In genomic region chr20:13317439-13317838, GRCh38 we compare ENCODE assay signal across 39 cellular contexts.
"Had no signal": no experiment of that assay in that cellular context is flagged by ENCODE, and none has a peak within 500 bp of the region (broad histone marks: within the 10 kb centered on the region; RNA-seq: fewer than 3 reads in every experiment).

No MANE protein-coding gene starts in this region.

- DNase-seq: activated effector memory CD4-positive, alpha-beta T cell treated with anti-CD3 and anti-CD28 coated beads, Interleukin-2, amount 50 U/mL, for 16 hours; activated effector memory CD4-positive, alpha-beta T cell treated with Interleukin-2 at 50 U/mL for 16 hours; activated gamma-delta T cell; activated gamma-delta T cell treated with Interleukin-2 at 50 U/mL for 16 hours; activated naive CD4-positive, alpha-beta T cell; activated naive CD4-positive, alpha-beta T cell treated with anti-CD3 and anti-CD28 coated beads for 36 hours; activated naive CD4-positive, alpha-beta T cell treated with anti-CD3 and anti-CD28 coated beads, Interleukin-2, amount 10 ng/mL, durations not matched to agents 7 days and 5 days; activated naive CD4-positive, alpha-beta T cell treated with anti-CD3 and anti-CD28 coated beads, Interleukin-2, amount 50 U/mL, for 16 hours; activated naive CD4-positive, alpha-beta T cell treated with Interleukin-2 at 50 U/mL for 16 hours; activated naive CD8-positive, alpha-beta T cell treated with anti-CD3 and anti-CD28 coated beads, Interleukin-2, amount 10 ng/mL, durations not matched to agents 7 days and 5 days; activated T-cell treated with anti-CD3 and anti-CD28 coated beads for 4 hours; activated T-cell treated with anti-CD3 and anti-CD28 coated beads, Interleukin-2, amount 50 U/mL, for 1 hour; activated T-cell treated with anti-CD3 and anti-CD28 coated beads, Interleukin-2, amount 50 U/mL, for 24 hours; activated T-cell treated with anti-CD3 and anti-CD28 coated beads, Interleukin-2, amount 50 U/mL, for 4 hours; activated T-cell treated with anti-CD3 and anti-CD28 coated beads, Interleukin-2, amount 50 U/mL, for 48 hours; activated T-cell treated with anti-CD3 and anti-CD28 coated beads, Interleukin-2, amount 50 U/mL, for 72 hours; adrenal gland; amniotic stem cell; amygdala; anterior cingulate cortex; aorta; body of pancreas; brain microvascular endothelial cell; caudate nucleus; central memory CD4-positive, alpha-beta T cell; cerebellar nuclear complex had no signal

- ATAC-seq: activated naive CD4-positive, alpha-beta T cell treated with anti-CD3 and anti-CD28 coated beads, Interleukin-2, amount 50 U/mL, for 72 hours; activated T-cell treated with anti-CD3 and anti-CD28 coated beads, Interleukin-2, amount 50 U/mL, for 4 hours; activated T-cell treated with anti-CD3 and anti-CD28 coated beads, Interleukin-2, amount 50 U/mL, for 72 hours; activated T-helper 17 cell treated with anti-CD3 and anti-CD28 coated beads, Interleukin-2, amount 50 U/mL, for 72 hours; body of pancreas had no signal

- FAIRE-seq: astrocyte, bronchial epithelial cell had no signal

- H3K27me3 Mint-ChIP-seq: activated T-helper 17 cell treated with anti-CD3 and anti-CD28 coated beads, Interleukin-2, amount 50 U/mL, for 72 hours; brain had no signal

- H3K27ac Mint-ChIP-seq: activated naive CD4-positive, alpha-beta T cell treated with anti-CD3 and anti-CD28 coated beads for 36 hours; activated naive CD4-positive, alpha-beta T cell treated with anti-CD3 and anti-CD28 coated beads, Interleukin-2, amount 10 ng/mL, durations not matched to agents 7 days and 5 days; activated naive CD4-positive, alpha-beta T cell treated with anti-CD3 and anti-CD28 coated beads, Interleukin-2, amount 50 U/mL, for 24 hours; activated naive CD4-positive, alpha-beta T cell treated with anti-CD3 and anti-CD28 coated beads, Interleukin-2, amount 50 U/mL, for 72 hours; activated naive CD8-positive, alpha-beta T cell; activated naive CD8-positive, alpha-beta T cell treated with anti-CD3 and anti-CD28 coated beads, Interleukin-2, amount 10 ng/mL, durations not matched to agents 7 days and 5 days; activated T-cell treated with anti-CD3 and anti-CD28 coated beads, Interleukin-2, amount 50 U/mL, for 24 hours; activated T-cell treated with anti-CD3 and anti-CD28 coated beads, Interleukin-2, amount 50 U/mL, for 72 hours; activated T-helper 1 cell treated with anti-CD3 and anti-CD28 coated beads, Interleukin-12 subunit alpha, Interleukin-12 subunit beta, Interleukin-2, Interleukin-4 antibody, amounts not matched to agents 30 ng/mL and 10 ng/mL and 1 ng/mL, durations not matched to agents 14 hours and 24 hours and 36 hours; activated T-helper 17 cell treated with anti-CD3 and anti-CD28 coated beads, Interleukin-2, amount 50 U/mL, for 72 hours; activated T-helper 2 cell treated with anti-CD3 and anti-CD28 coated beads, Interferon-gamma antibody, Interleukin-2, Interleukin-4, amounts not matched to agents 10 μg/mL and 5 μg/mL and 100 μg/mL, durations not matched to agents 14 hours and 24 hours and 36 hours; brain had no signal

- H3K4me3 Mint-ChIP-seq: activated naive CD4-positive, alpha-beta T cell treated with anti-CD3 and anti-CD28 coated beads for 36 hours; activated naive CD4-positive, alpha-beta T cell treated with anti-CD3 and anti-CD28 coated beads, Interleukin-2, amount 10 ng/mL, durations not matched to agents 7 days and 5 days; activated naive CD4-positive, alpha-beta T cell treated with anti-CD3 and anti-CD28 coated beads, Interleukin-2, amount 50 U/mL, for 24 hours; activated naive CD8-positive, alpha-beta T cell; activated naive CD8-positive, alpha-beta T cell treated with anti-CD3 and anti-CD28 coated beads, Interleukin-2, amount 10 ng/mL, durations not matched to agents 7 days and 5 days; activated T-cell treated with anti-CD3 and anti-CD28 coated beads, Interleukin-2, amount 50 U/mL, for 24 hours; activated T-cell treated with anti-CD3 and anti-CD28 coated beads, Interleukin-2, amount 50 U/mL, for 4 hours; activated T-cell treated with anti-CD3 and anti-CD28 coated beads, Interleukin-2, amount 50 U/mL, for 72 hours; activated T-helper 1 cell treated with anti-CD3 and anti-CD28 coated beads, Interleukin-12 subunit alpha, Interleukin-12 subunit beta, Interleukin-2, Interleukin-4 antibody, amounts not matched to agents 30 ng/mL and 10 ng/mL and 1 ng/mL, durations not matched to agents 14 hours and 24 hours and 36 hours; activated T-helper 17 cell treated with anti-CD3 and anti-CD28 coated beads, Interleukin-2, amount 50 U/mL, for 72 hours; brain; central memory CD8-positive, alpha-beta T cell had no signal

- H3K9me3 Mint-ChIP-seq: activated naive CD4-positive, alpha-beta T cell treated with anti-CD3 and anti-CD28 coated beads, Interleukin-2, amount 10 ng/mL, durations not matched to agents 7 days and 5 days; activated T-helper 1 cell treated with anti-CD3 and anti-CD28 coated beads, Interleukin-12 subunit alpha, Interleukin-12 subunit beta, Interleukin-2, Interleukin-4 antibody, amounts not matched to agents 30 ng/mL and 10 ng/mL and 1 ng/mL, durations not matched to agents 14 hours and 24 hours and 36 hours had no signal

- H3K4me1 Mint-ChIP-seq: activated naive CD4-positive, alpha-beta T cell treated with anti-CD3 and anti-CD28 coated beads, Interleukin-2, amount 10 ng/mL, durations not matched to agents 7 days and 5 days; brain had no signal

- H3K36me3 Mint-ChIP-seq: activated naive CD4-positive, alpha-beta T cell treated with anti-CD3 and anti-CD28 coated beads, Interleukin-2, amount 10 ng/mL, durations not matched to agents 7 days and 5 days; activated naive CD4-positive, alpha-beta T cell treated with anti-CD3 and anti-CD28 coated beads, Interleukin-2, amount 50 U/mL, for 72 hours; activated naive CD8-positive, alpha-beta T cell treated with anti-CD3 and anti-CD28 coated beads, Interleukin-2, amount 10 ng/mL, durations not matched to agents 7 days and 5 days; brain had no signal

- H3K27ac ChIP-seq: adrenal gland, ascending aorta, body of pancreas, brain microvascular endothelial cell, breast epithelium, cardiac muscle cell had no signal

- H3K4me3 ChIP-seq: adrenal gland, ascending aorta, body of pancreas, breast epithelium, cardiac muscle cell had no signal

- H3K4me1 ChIP-seq: adrenal gland, ascending aorta, body of pancreas, breast epithelium had no signal

- H3K9me3 ChIP-seq: body of pancreas had no signal
